In the genomic region with DNA sequence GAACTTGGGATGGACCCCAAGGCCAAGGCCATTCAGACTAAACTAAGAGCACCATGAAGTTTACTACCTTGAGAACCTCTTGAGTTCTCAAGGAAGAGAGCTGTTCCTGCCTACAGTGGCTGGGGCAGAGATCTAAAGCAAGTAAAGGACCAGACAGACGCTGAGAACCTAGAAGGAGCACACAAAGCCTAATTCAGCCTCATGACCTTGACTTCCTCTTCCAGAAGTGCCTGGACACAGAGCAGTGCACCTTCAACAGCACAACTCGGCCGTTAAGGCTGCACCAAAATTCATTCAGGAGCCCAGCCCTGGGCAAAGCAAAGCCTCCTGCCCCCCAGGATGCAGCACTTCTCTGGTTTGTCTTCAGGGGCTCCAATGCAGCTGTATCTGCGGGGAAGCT, we compare ENCODE assay signal across 15 cellular contexts.
"Had no signal": no experiment of that assay in that cellular context is flagged by ENCODE, and none has a peak within 500 bp of the region (broad histone marks: within the 10 kb centered on the region; RNA-seq: fewer than 3 reads in every experiment).

No MANE protein-coding gene starts in this region.

- H3K9me3 ChIP-seq: esophagus muscularis mucosa, right atrium auricular region, suprapubic skin, upper lobe of left lung had no signal

- ATAC-seq: stimulated activated naive CD8-positive, alpha-beta T cell treated with anti-CD3 and anti-CD28 coated beads, Interleukin-15, Interleukin-2, amounts not matched to agents 100 U/mL and 50 U/mL, for 24 hours had no signal

- H3K36me3 ChIP-seq: right atrium auricular region, suprapubic skin, upper lobe of left lung had no signal

- DNase-seq: activated CD4-positive, CD25-positive, alpha-beta regulatory T cell treated with anti-CD3 and anti-CD28 coated beads, Interleukin-2, amount 50 U/mL, for 72 hours; activated naive CD8-positive, alpha-beta T cell treated with anti-CD3 and anti-CD28 coated beads, Interleukin-2, amount 10 ng/mL, durations not matched to agents 7 days and 5 days; central memory CD4-positive, alpha-beta T cell; islet precursor cell; nephron progenitor cell; small intestine; stimulated activated naive CD8-positive, alpha-beta T cell treated with anti-CD3 and anti-CD28 coated beads, Interleukin-15, Interleukin-2, amounts not matched to agents 100 U/mL and 50 U/mL, for 24 hours; T-helper 1 cell; T1000; upper lobe of left lung had no signal

- H3K4me2 ChIP-seq: hepatocyte had no signal

- H3K4me3 ChIP-seq: coronary artery, esophagus muscularis mucosa, hepatocyte, right atrium auricular region, suprapubic skin, upper lobe of left lung had no signal

- H3K27me3 ChIP-seq: esophagus muscularis mucosa, hepatocyte, right atrium auricular region, suprapubic skin, upper lobe of left lung had no signal

- H3K27ac ChIP-seq: coronary artery, hepatocyte, right atrium auricular region, suprapubic skin had no signal
